Comparison of ENCODE assay signal across 20 cellular contexts in the genomic region with DNA sequence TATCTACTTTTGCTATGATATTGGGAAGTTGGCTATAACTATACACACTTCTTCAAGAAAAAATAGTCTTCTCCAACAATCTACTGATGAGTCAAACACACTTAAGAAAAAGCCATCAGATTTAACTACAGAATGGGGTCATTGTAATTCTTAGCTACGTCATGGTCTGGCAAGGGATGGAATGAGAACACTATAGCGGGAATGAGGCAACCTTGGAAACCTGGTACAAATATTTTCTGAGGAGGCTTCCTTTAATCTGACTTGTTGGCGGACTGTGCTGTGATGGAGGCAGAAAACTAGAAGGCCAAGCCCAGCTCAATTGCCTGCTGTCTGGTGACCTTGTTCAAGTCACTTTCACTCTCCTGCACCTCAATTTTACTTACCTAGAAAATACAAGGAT.
"Had no signal": no experiment of that assay in that cellular context is flagged by ENCODE, and none has a peak within 500 bp of the region (broad histone marks: within the 10 kb centered on the region; RNA-seq: fewer than 3 reads in every experiment).

No MANE protein-coding gene starts in this region.

- H3K4me1 ChIP-seq: colonic mucosa, esophagus muscularis mucosa, tibial nerve had no signal

- H3K27me3 ChIP-seq: colonic mucosa, esophagus muscularis mucosa, heart right ventricle, neutrophil, tibial nerve, vagina had no signal

- H3K36me3 Mint-ChIP-seq: activated naive CD8-positive, alpha-beta T cell treated with anti-CD3 and anti-CD28 coated beads for 36 hours; naive thymus-derived CD4-positive, alpha-beta T cell had no signal

- H3K27me3 Mint-ChIP-seq: activated B cell treated with CpG ODN at 0.5 μM for 24 hours; activated CD4-positive, alpha-beta T cell treated with anti-CD3 and anti-CD28 coated beads, Interleukin-2, amount 10 ng/mL, durations not matched to agents 24 days and 14 days; activated naive CD8-positive, alpha-beta T cell treated with anti-CD3 and anti-CD28 coated beads for 36 hours; naive thymus-derived CD4-positive, alpha-beta T cell; T-helper 17 cell had no signal

- DNase-seq: activated B cell treated with CpG ODN at 0.5 μM for 24 hours; activated CD4-positive, alpha-beta T cell treated with anti-CD3 and anti-CD28 coated beads, Interleukin-2, amount 10 ng/mL, durations not matched to agents 24 days and 14 days; activated naive CD8-positive, alpha-beta T cell treated with anti-CD3 and anti-CD28 coated beads for 36 hours; colonic mucosa; foreskin melanocyte; heart right ventricle; islet precursor cell; mucosa of descending colon; naive thymus-derived CD4-positive, alpha-beta T cell; posterior cingulate gyrus; stimulated activated CD4-positive, alpha-beta T cell treated with anti-CD3 and anti-CD28 coated beads, Interleukin-4, amount 100 ng/mL, for 24 hours; stimulated activated naive CD4-positive, alpha-beta T cell; substantia nigra; T-helper 17 cell had no signal

- H3K36me3 ChIP-seq: colonic mucosa, esophagus muscularis mucosa, heart right ventricle, neutrophil, tibial nerve, vagina had no signal

- H3K4me3 ChIP-seq: colonic mucosa, esophagus muscularis mucosa, heart right ventricle, mucosa of descending colon, skin epidermis, tibial nerve, vagina had no signal

- H3K27ac ChIP-seq: colonic mucosa, esophagus muscularis mucosa, heart right ventricle, neutrophil, tibial nerve, vagina had no signal

- ATAC-seq: left lobe of liver; mucosa of descending colon; naive thymus-derived CD4-positive, alpha-beta T cell; T-helper 17 cell had no signal

- H3K4me1 Mint-ChIP-seq: activated B cell treated with CpG ODN at 0.5 μM for 24 hours; activated CD4-positive, alpha-beta T cell treated with anti-CD3 and anti-CD28 coated beads, Interleukin-2, amount 10 ng/mL, durations not matched to agents 24 days and 14 days; naive thymus-derived CD4-positive, alpha-beta T cell; T-helper 17 cell had no signal

- H3K4me3 Mint-ChIP-seq: activated B cell treated with CpG ODN at 0.5 μM for 24 hours; activated CD4-positive, alpha-beta T cell treated with anti-CD3 and anti-CD28 coated beads, Interleukin-2, amount 10 ng/mL, durations not matched to agents 24 days and 14 days; activated naive CD8-positive, alpha-beta T cell treated with anti-CD3 and anti-CD28 coated beads for 36 hours; naive thymus-derived CD4-positive, alpha-beta T cell; T-helper 17 cell had no signal

- H3K27ac Mint-ChIP-seq: activated B cell treated with CpG ODN at 0.5 μM for 24 hours; activated CD4-positive, alpha-beta T cell treated with anti-CD3 and anti-CD28 coated beads, Interleukin-2, amount 10 ng/mL, durations not matched to agents 24 days and 14 days; activated naive CD8-positive, alpha-beta T cell treated with anti-CD3 and anti-CD28 coated beads for 36 hours; T-helper 17 cell had no signal

- H3K9me3 ChIP-seq: colonic mucosa, mucosa of descending colon, neutrophil, vagina had no signal
